ENCODE assay signal across 8 cellular contexts in the genomic region with DNA sequence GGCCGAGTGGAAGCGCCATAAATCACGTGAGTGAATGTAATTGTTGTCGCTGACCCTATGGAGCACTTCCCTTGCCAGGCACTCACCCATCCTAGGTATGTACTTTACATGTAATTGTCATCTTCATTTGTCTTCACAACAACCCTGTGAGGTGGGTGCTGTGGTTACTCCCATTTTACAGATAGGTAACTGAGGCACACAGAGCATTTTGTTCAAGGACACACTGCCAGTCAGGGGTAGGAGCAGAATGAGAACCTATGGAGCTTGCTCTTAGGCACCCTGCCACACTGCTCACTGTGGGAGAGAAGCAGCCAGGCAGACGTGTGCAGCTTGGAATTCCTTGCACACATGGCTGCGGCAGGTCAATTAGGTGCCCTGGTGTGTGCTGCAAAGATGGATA. TPM values are rescaled to one million over a fixed set of nuclear protein-coding genes. Genes with fewer than 3 reads are reported as not detected.
DNase-seq lines count a peak whose midpoint lies in the region; ATAC-seq and TF ChIP-seq lines count a peak whose summit lies in the region.

No MANE protein-coding gene starts in this region.

- peak overlapping the region; percentile 89 for H3K4me3 Mint-ChIP-seq in nephron progenitor cell

- H3K79me2 ChIP-seq in Karpas-422 (ENCODE audit: low read length), result 0 out of 2 replicates have a peak, but pooled peaks cover 3% of the 10 kb centered on the region

- peak overlapping the region; percentile 100 for H2AFZ ChIP-seq in Karpas-422 (ENCODE audit: low read length)

- peak overlapping the region; percentile 22 for H3K27ac Mint-ChIP-seq in nephron progenitor cell

- H3K36me3 ChIP-seq in BLaER1 (no peaks in the 10 kb centered on the region), Karpas-422 (ENCODE audit: insufficient read depth, low read length) (no peaks in the 10 kb centered on the region)

- peak overlapping the region; percentile 85 for H3K27ac ChIP-seq in BLaER1
- no peak overlapping the region for H3K27ac ChIP-seq in Karpas-422 (ENCODE audit: low read length)
- H3K27ac ChIP-seq in dorsolateral prefrontal cortex, result peak overlapping the region in 39 of 59 donors; percentile 13 to 92 (median 82)

- H3K9me2 ChIP-seq in Karpas-422 (replicated peaks; ENCODE audit: insufficient read depth, low read length), result no peaks in the 10 kb centered on the region

- H3K4me1 ChIP-seq in BLaER1, result peaks cover 16% of the 10 kb centered on the region
- H3K4me1 ChIP-seq in Karpas-422 (ENCODE audit: low read length), result peaks cover 15% of the 10 kb centered on the region

- ATAC-seq in HG03342 (IDR thresholded peaks at IDR 0.05; ENCODE audit: unreplicated experiment) (no peak), GM19397 (IDR thresholded peaks at IDR 0.05; ENCODE audit: unreplicated experiment) (no peak)

- H4K20me1 ChIP-seq in BLaER1, result no peaks in the 10 kb centered on the region
- H4K20me1 ChIP-seq in Karpas-422 (ENCODE audit: insufficient read depth, low read depth, low read length), result no peaks in the 10 kb centered on the region

- H3K36me3 Mint-ChIP-seq in nephron progenitor cell (ENCODE audit: low read depth), result peaks cover 12% of the 10 kb centered on the region

- H3K27me3 Mint-ChIP-seq in nephron progenitor cell (ENCODE audit: low read depth, poor library complexity), result peaks cover 8% of the 10 kb centered on the region

- H3K9me3 Mint-ChIP-seq in nephron progenitor cell, result no peaks in the 10 kb centered on the region

- H3K4me2 ChIP-seq in BLaER1 (peak overlapping the region; percentile 93), Karpas-422 (ENCODE audit: low read depth, low read length, poor library complexity, severe bottlenecking) (peak overlapping the region; percentile 97)

- DNase-seq in Karpas-422 (no peak), dorsolateral prefrontal cortex (no peak), nephron progenitor cell (no peak), NCI-H82 (lab: John Stamatoyannopoulos, UW) (no peak), NCI-H187 treated with DMSO at 0.1 percent for 48 hours (lab: John Stamatoyannopoulos, UW) (no peak)

- intact Hi-C loops in dorsolateral prefrontal cortex (cut with DNase I), result loop anchor here in 1 of 2 donors (5.0 kb wide), 2 partner anchors 109 to 684 kb away; a partner anchor contains a TSS

- no peak for TF ChIP-seq CTCF in dorsolateral prefrontal cortex (IDR thresholded peaks at IDR 0.05 in 54 of 56, conservative IDR thresholded peaks at IDR 0.05 in 2 of 56; ENCODE audit: low read depth in 1 of 56, partially characterized antibody in 56 of 56)
- TF ChIP-seq CTCF in nephron progenitor cell (IDR thresholded peaks at IDR 0.05), result no peak

- H3K27me3 ChIP-seq in BLaER1 (no peaks in the 10 kb centered on the region), Karpas-422 (ENCODE audit: low read length) (no peaks in the 10 kb centered on the region), dorsolateral prefrontal cortex (no peaks in the 10 kb centered on the region)

- H3K9me3 ChIP-seq in BLaER1 (no peaks in the 10 kb centered on the region), Karpas-422 (ENCODE audit: low read length) (no peaks in the 10 kb centered on the region)

- H3K9ac ChIP-seq in BLaER1 (peak overlapping the region; percentile 83), Karpas-422 (ENCODE audit: low read length) (peak overlapping the region; percentile 99)

- peaks cover 30% of the 10 kb centered on the region for H3K4me1 Mint-ChIP-seq in nephron progenitor cell

- H3K4me3 ChIP-seq in BLaER1, result peak overlapping the region; percentile 79
- H3K4me3 ChIP-seq in Karpas-422 (ENCODE audit: low read length), result peak overlapping the region; percentile 99
- peak overlapping the region; percentile 60 to 100 (median 93) for H3K4me3 ChIP-seq in dorsolateral prefrontal cortex

RNA-seq across cellular contexts. Expression of a gene that starts 0.8 kb away (rescaled TPM):
- 0.47 TPM in 1 of 2 replicates, not detected in the other for total RNA-seq in Karpas-422 (2014; rRNA removed; shearing (Covaris generic); ENCODE audit: low replicate concordance)
- 10 to 100 TPM in 111 of 120 experiments, 1 to 10 TPM in 9; 6.6 to 23.9 (median 13.5) TPM for total RNA-seq in dorsolateral prefrontal cortex

RNA-seq across cellular contexts. Expression of a gene that starts 49.4 kb away (rescaled TPM):
- not detected in 2 replicates for total RNA-seq in Karpas-422 (2014; rRNA removed; shearing (Covaris generic); ENCODE audit: low replicate concordance)
- total RNA-seq in dorsolateral prefrontal cortex, result 100 to 1,000 TPM in 109 of 120 experiments, 10 to 100 TPM in 11; 42.4 to 278 (median 186) TPM

Comparison
In these comparisons a context has a peak if more than half of its experiments do, and no peak if none do; other contexts are left out.
1. RNA of a gene that starts 49.4 kb away (total RNA-seq): 42.4 to 278 TPM in dorsolateral prefrontal cortex; not detected in Karpas-422; every median in the first group is over 10 times any median in the second.
2. Peak in every context shown above with its lines, with median percentiles within 50 percentile points of each other: H3K4me3 ChIP-seq.